Comparison of ENCODE assay signal across 15 cellular contexts in the genomic region with DNA sequence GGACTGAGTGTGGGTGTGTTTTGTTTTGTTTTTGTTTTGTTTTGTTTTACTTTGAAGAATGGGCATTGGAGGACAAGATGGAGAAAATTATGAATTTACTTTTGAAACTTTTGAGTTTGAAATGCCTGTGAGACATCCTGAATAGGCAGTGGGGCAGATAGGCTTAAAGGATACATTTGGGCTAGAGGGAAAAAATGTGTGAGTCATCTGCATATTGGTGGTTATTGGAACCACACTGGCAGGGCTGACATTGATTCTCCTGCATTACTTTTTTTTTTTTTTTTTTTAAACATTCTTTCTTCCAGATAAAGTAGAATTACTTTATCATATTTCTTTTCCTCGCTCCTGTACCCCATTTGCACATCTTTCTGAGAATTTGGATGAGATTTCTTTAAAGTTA. TPM values are rescaled to one million over a fixed set of nuclear protein-coding genes. Genes with fewer than 3 reads are reported as not detected.
A peak's percentile ranks its signal among the peaks of the same experiment; 100 is the strongest.
DNase-seq lines count a peak whose midpoint lies in the region; ATAC-seq and TF ChIP-seq lines count a peak whose summit lies in the region.
"Had no signal": no experiment of that assay in that cellular context is flagged by ENCODE, and none has a peak within 500 bp of the region (broad histone marks: within the 10 kb centered on the region; RNA-seq: fewer than 3 reads in every experiment).

No MANE protein-coding gene starts in this region.

- H3K4me3 ChIP-seq in dorsolateral prefrontal cortex = no peak overlapping the region
- H3K4me3 ChIP-seq: uterus had no signal

- no peaks in the 10 kb centered on the region for H3K27me3 Mint-ChIP-seq in activated naive CD4-positive, alpha-beta T cell treated with anti-CD3 and anti-CD28 coated beads for 36 hours (ENCODE audit: low read depth)
- H3K27me3 Mint-ChIP-seq in endothelial cell (ENCODE audit: unreplicated experiment) = peaks cover 1% of the 10 kb centered on the region

- H3K9me3 Mint-ChIP-seq in activated naive CD4-positive, alpha-beta T cell treated with anti-CD3 and anti-CD28 coated beads for 36 hours = no peaks in the 10 kb centered on the region
- no peaks in the 10 kb centered on the region for H3K9me3 Mint-ChIP-seq in endothelial cell (ENCODE audit: unreplicated experiment)
- H3K9me3 Mint-ChIP-seq in stimulated activated effector memory CD8-positive, alpha-beta T cell treated with anti-CD3 and anti-CD28 coated beads, Interleukin-12 subunit alpha, Interleukin-12 subunit beta, amount 100 ng/mL, for 72 hours = no peaks in the 10 kb centered on the region
- H3K9me3 Mint-ChIP-seq: T-helper 1 cell treated with Interleukin-12 subunit alpha and Interleukin-12 subunit beta and Interleukin-4 antibody, amounts not matched to agents 30 μg/mL and 1 μg/mL, for 36 hours had no signal

- ATAC-seq in stimulated activated effector memory CD8-positive, alpha-beta T cell treated with anti-CD3 and anti-CD28 coated beads, Interleukin-12 subunit alpha, Interleukin-12 subunit beta, amount 100 ng/mL, for 72 hours = no peak
- ATAC-seq in HG02840 (IDR thresholded peaks at IDR 0.05; ENCODE audit: low FRiP score, unreplicated experiment) = no peak
- no peak for ATAC-seq in HG03432 (IDR thresholded peaks at IDR 0.05; ENCODE audit: unreplicated experiment)

- H3K36me3 Mint-ChIP-seq in activated naive CD4-positive, alpha-beta T cell treated with anti-CD3 and anti-CD28 coated beads for 36 hours (ENCODE audit: low read depth) = peaks cover 14% of the 10 kb centered on the region
- H3K36me3 Mint-ChIP-seq in endothelial cell (ENCODE audit: low read depth, unreplicated experiment) = peaks cover 22% of the 10 kb centered on the region
- H3K36me3 Mint-ChIP-seq in stimulated activated effector memory CD8-positive, alpha-beta T cell treated with anti-CD3 and anti-CD28 coated beads, Interleukin-12 subunit alpha, Interleukin-12 subunit beta, amount 100 ng/mL, for 72 hours = peaks cover 61% of the 10 kb centered on the region

- peaks cover 8% of the 10 kb centered on the region for H3K4me1 Mint-ChIP-seq in activated naive CD4-positive, alpha-beta T cell treated with anti-CD3 and anti-CD28 coated beads for 36 hours (ENCODE audit: low read depth)
- no peaks in the 10 kb centered on the region for H3K4me1 Mint-ChIP-seq in endothelial cell (ENCODE audit: unreplicated experiment)
- H3K4me1 Mint-ChIP-seq in stimulated activated effector memory CD8-positive, alpha-beta T cell treated with anti-CD3 and anti-CD28 coated beads, Interleukin-12 subunit alpha, Interleukin-12 subunit beta, amount 100 ng/mL, for 72 hours = peaks cover 14% of the 10 kb centered on the region

- CTCF ChIA-PET in activated naive CD4-positive, alpha-beta T cell treated with anti-CD3 and anti-CD28 coated beads for 36 hours (lab: Charles Lee) = no interaction called here

- H3K27ac Mint-ChIP-seq in activated naive CD4-positive, alpha-beta T cell treated with anti-CD3 and anti-CD28 coated beads for 36 hours = peak overlapping the region; percentile 48
- no peak overlapping the region for H3K27ac Mint-ChIP-seq in endothelial cell (ENCODE audit: unreplicated experiment)
- H3K27ac Mint-ChIP-seq in stimulated activated effector memory CD8-positive, alpha-beta T cell treated with anti-CD3 and anti-CD28 coated beads, Interleukin-12 subunit alpha, Interleukin-12 subunit beta, amount 100 ng/mL, for 72 hours = peak overlapping the region; percentile 29
- H3K27ac Mint-ChIP-seq: T-helper 1 cell treated with Interleukin-12 subunit alpha and Interleukin-12 subunit beta and Interleukin-4 antibody, amounts not matched to agents 30 μg/mL and 1 μg/mL, for 36 hours had no signal

- no peak overlapping the region for H3K4me3 Mint-ChIP-seq in activated naive CD4-positive, alpha-beta T cell treated with anti-CD3 and anti-CD28 coated beads for 36 hours
- H3K4me3 Mint-ChIP-seq in endothelial cell (ENCODE audit: unreplicated experiment) = peak overlapping the region; percentile 5
- no peak overlapping the region for H3K4me3 Mint-ChIP-seq in stimulated activated effector memory CD8-positive, alpha-beta T cell treated with anti-CD3 and anti-CD28 coated beads, Interleukin-12 subunit alpha, Interleukin-12 subunit beta, amount 100 ng/mL, for 72 hours
- H3K4me3 Mint-ChIP-seq: T-helper 1 cell treated with Interleukin-12 subunit alpha and Interleukin-12 subunit beta and Interleukin-4 antibody, amounts not matched to agents 30 μg/mL and 1 μg/mL, for 36 hours had no signal

- TF ChIP-seq CTCF in endothelial cell (IDR thresholded peaks at IDR 0.05; ENCODE audit: unreplicated experiment) (no peak), dorsolateral prefrontal cortex (IDR thresholded peaks at IDR 0.05 in 54 of 56, conservative IDR thresholded peaks at IDR 0.05 in 2 of 56; ENCODE audit: low read depth in 1 of 56, partially characterized antibody in 56 of 56) (no peak)

- no peak overlapping the region for H3K27ac ChIP-seq in dorsolateral prefrontal cortex
- H3K27ac ChIP-seq: HL-60, parathyroid adenoma, uterus had no signal

- intact Hi-C loops in activated naive CD4-positive, alpha-beta T cell treated with anti-CD3 and anti-CD28 coated beads for 36 hours (cut with micrococcal nuclease) = no loop called here
- intact Hi-C loops in dorsolateral prefrontal cortex (cut with DNase I) = no loop called here

- DNase-seq in activated naive CD4-positive, alpha-beta T cell treated with anti-CD3 and anti-CD28 coated beads for 36 hours = no peak
- no peak for DNase-seq in activated naive CD4-positive, alpha-beta T cell (lab: John Stamatoyannopoulos, UW)
- DNase-seq in RPMI7951 (ENCODE audit: low read depth) (peak; percentile 57), endothelial cell (ENCODE audit: low spot score) (no peak), dorsolateral prefrontal cortex (no peak)
- DNase-seq in stimulated activated effector memory CD8-positive, alpha-beta T cell treated with anti-CD3 and anti-CD28 coated beads, Interleukin-12 subunit alpha, Interleukin-12 subunit beta, amount 100 ng/mL, for 72 hours (ENCODE audit: low spot score in 2 of 2) = no peak
- DNase-seq: MM.1S, NCI-H2227 treated with DMSO at 0.1 percent for 48 hours, OCI-M1, uterus had no signal

- H3K27me3 ChIP-seq in dorsolateral prefrontal cortex = no peaks in the 10 kb centered on the region
- H3K27me3 ChIP-seq: uterus had no signal

RNA-seq across cellular contexts. Expression of a gene that starts 56.1 kb away (rescaled TPM):
- 10 to 100 TPM in 1 of 2 experiments, 1 to 10 TPM in 1; 8.5 to 11.4 TPM for total RNA-seq in activated naive CD4-positive, alpha-beta T cell treated with anti-CD3 and anti-CD28 coated beads for 36 hours
- 1.4 and 1.9 TPM in 2 replicates for total RNA-seq in RPMI7951 (2014; rRNA removed; shearing (Covaris generic))
- total RNA-seq in endothelial cell (ENCODE audit: unreplicated experiment) (11.0 TPM), dorsolateral prefrontal cortex (10 to 100 TPM in 1 of 120 experiments, 1 to 10 TPM in 119; 1.2 to 12.9 (median 4.6) TPM)
